In the genomic region with DNA sequence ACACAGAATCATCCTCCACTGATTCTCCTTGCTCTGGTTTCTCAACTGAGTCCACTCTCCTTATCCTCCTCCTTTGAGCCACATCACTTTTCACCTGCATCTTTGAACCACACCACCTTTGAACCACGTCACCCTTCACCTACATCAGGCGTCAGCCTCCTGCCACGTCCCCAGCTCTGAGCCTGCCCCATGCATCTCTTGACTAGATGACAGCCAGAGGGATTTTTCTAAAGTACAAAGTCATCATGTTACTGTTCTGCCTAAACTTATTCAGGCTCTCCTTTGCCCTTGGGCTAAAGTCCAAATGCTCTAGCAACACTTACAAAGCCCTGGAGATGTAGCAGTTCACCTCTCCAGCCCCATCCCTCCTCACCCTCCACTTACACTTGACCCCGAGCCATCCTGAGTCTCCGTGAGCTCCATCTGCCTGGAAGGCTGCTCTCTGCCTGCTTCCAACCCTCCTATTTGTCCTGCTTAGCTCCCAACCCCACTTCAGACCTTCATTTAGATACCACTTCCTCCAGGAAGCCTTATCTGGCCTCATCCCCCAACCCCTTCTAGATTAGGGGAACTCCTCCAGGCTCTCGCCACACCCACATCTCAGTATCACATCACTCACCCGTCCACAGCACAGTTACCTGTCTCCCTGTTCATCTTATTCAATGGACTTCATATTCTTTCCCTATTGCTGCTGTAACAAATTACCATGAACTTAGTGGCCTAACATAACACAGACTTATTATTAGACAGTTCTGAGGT, we compare ENCODE assay signal across 27 cellular contexts. TPM values are rescaled to one million over a fixed set of nuclear protein-coding genes. Genes with fewer than 3 reads are reported as not detected.
"Had no signal": no experiment of that assay in that cellular context is flagged by ENCODE, and none has a peak within 500 bp of the region (broad histone marks: within the 10 kb centered on the region; RNA-seq: fewer than 3 reads in every experiment).

No MANE protein-coding gene starts in this region.

- H3K4me2 ChIP-seq: smooth muscle cell had no signal

- H3K36me3 ChIP-seq: adrenal gland, ascending aorta, esophagus squamous epithelium, gastroesophageal sphincter, thoracic aorta, vagina had no signal

- H3K4me1 ChIP-seq: adrenal gland, ascending aorta, vagina had no signal

- ATAC-seq: gastroesophageal sphincter, mucosa of descending colon, sciatic nerve, T-helper 17 cell had no signal

- H3K4me3 ChIP-seq: adrenal gland, ascending aorta, coronary artery, esophagus squamous epithelium, gastroesophageal sphincter, mucosa of descending colon, smooth muscle cell, thoracic aorta, vagina had no signal

- H3K9me3 ChIP-seq: adrenal gland, ascending aorta, esophagus squamous epithelium, gastroesophageal sphincter, mucosa of descending colon, thoracic aorta, vagina had no signal

- H3K27me3 ChIP-seq: adrenal gland, ascending aorta, esophagus squamous epithelium, gastroesophageal sphincter, vagina had no signal

- DNase-seq: activated CD4-positive, alpha-beta T cell treated with anti-CD3 and anti-CD28 coated beads for 1 hour; activated CD4-positive, alpha-beta T cell treated with anti-CD3 and anti-CD28 coated beads, Interleukin-2, amount 50 U/mL, for 1 hour; activated naive CD4-positive, alpha-beta T cell; activated T-cell treated with anti-CD3 and anti-CD28 coated beads, Interleukin-2, amount 50 U/mL, for 1 hour; adrenal gland; endodermal cell; esophagus squamous epithelium; head of caudate nucleus; hypothalamus; mesenchymal stem cell; mucosa of descending colon; nephron progenitor cell; occipital lobe; posterior cingulate gyrus; stimulated activated CD4-positive, alpha-beta T cell treated with anti-CD3 and anti-CD28 coated beads, Interleukin-2, amount 100 ng/mL, for 48 hours; stimulated activated CD8-positive, alpha-beta memory T cell treated with anti-CD3 and anti-CD28 coated beads, Interleukin-4, amount 100 ng/mL, for 48 hours; stimulated activated naive CD4-positive, alpha-beta T cell treated with Interleukin-2 at 50 U/mL for 16 hours; T-helper 17 cell had no signal

- H3K27ac ChIP-seq: adrenal gland, ascending aorta, coronary artery, esophagus squamous epithelium, gastroesophageal sphincter, thoracic aorta, vagina had no signal

RNA-seq across cellular contexts. Expression of a gene that starts 3.7 kb away (rescaled TPM):
- total RNA-seq: adrenal gland, ascending aorta, endodermal cell, esophagus squamous epithelium, gastroesophageal sphincter, liver, occipital lobe, renal cortical epithelial cell, sciatic nerve, smooth muscle cell, T-helper 17 cell, thoracic aorta, vagina had no signal
- polyA plus RNA-seq: adrenal gland, liver, smooth muscle cell had no signal

RNA-seq across cellular contexts. Expression of a gene that starts 24.8 kb away (rescaled TPM):
- total RNA-seq: ascending aorta, endodermal cell, esophagus squamous epithelium, gastroesophageal sphincter, liver, occipital lobe, renal cortical epithelial cell, sciatic nerve, smooth muscle cell, T-helper 17 cell, thoracic aorta, vagina had no signal
- polyA plus RNA-seq: liver, smooth muscle cell had no signal

RNA-seq across cellular contexts. Expression of a gene that starts 56.9 kb away (rescaled TPM):
- total RNA-seq: adrenal gland, ascending aorta, endodermal cell, esophagus squamous epithelium, gastroesophageal sphincter, liver, mucosa of descending colon, occipital lobe, renal cortical epithelial cell, sciatic nerve, smooth muscle cell, T-helper 17 cell, thoracic aorta, vagina had no signal
- polyA plus RNA-seq: adrenal gland, liver, smooth muscle cell had no signal
